Comparison of ENCODE assay signal across 5 cellular contexts in genomic region chr19:22180117-22180704, GRCh38. TPM values are rescaled to one million over a fixed set of nuclear protein-coding genes. Genes with fewer than 3 reads are reported as not detected.
"Had no signal": no experiment of that assay in that cellular context is flagged by ENCODE, and none has a peak within 500 bp of the region (broad histone marks: within the 10 kb centered on the region; RNA-seq: fewer than 3 reads in every experiment).

No MANE protein-coding gene starts in this region.

RNA-seq across cellular contexts. Expression of gene ZNF676, which starts 16.5 kb away (rescaled TPM):
- total RNA-seq: GM23338, H7, H9, HFFc6 had no signal
- polyA plus RNA-seq: GM23248, GM23338 had no signal
